In genomic region chr11:457071-457760, GRCh38 we compare ENCODE assay signal across 1 cellular context.
A peak's percentile ranks its signal among the peaks of the same experiment; 100 is the strongest.
TF ChIP-seq lines count a peak whose summit lies in the region.

No MANE protein-coding gene starts in this region.

TF ChIP-seq in K562, 482 proteins besides CTCF, POLR2A, EP300 and RAD21:
- no peak for TF ChIP-seq BHLHE40 (IDR thresholded peaks at IDR 0.05; ENCODE audit: low read length)
- TF ChIP-seq ZBTB1 (CRISPR knock-in tag; IDR thresholded peaks at IDR 0.05; ENCODE audit: borderline replicate concordance, low read depth) = no peak
- 0 out of 4 replicates have a peak, but pooled peaks of 1 of the 2 experiments have one; percentile 22 for TF ChIP-seq MNT (conservative IDR thresholded peaks at IDR 0.05)
TF ChIP-seq in K562: peak in this region for 1.
